ENCODE assay signal across 17 cellular contexts in genomic region chr4:182238355-182238931, GRCh38. TPM values are rescaled to one million over a fixed set of nuclear protein-coding genes. Genes with fewer than 3 reads are reported as not detected.
DNase-seq lines count a peak whose midpoint lies in the region; ATAC-seq and TF ChIP-seq lines count a peak whose summit lies in the region.
"Had no signal": no experiment of that assay in that cellular context is flagged by ENCODE, and none has a peak within 500 bp of the region (broad histone marks: within the 10 kb centered on the region; RNA-seq: fewer than 3 reads in every experiment).

No MANE protein-coding gene starts in this region.

- H4K8ac ChIP-seq in IMR-90 (ENCODE audit: low read depth in 2 of 2, low read length in 2 of 2) (peak overlapping the region; percentile 71 to 75; a peak in 3 of 4 replicates), mesenchymal stem cell (ENCODE audit: low read length) (no peak overlapping the region)

- POLR2A ChIA-PET in IMR-90 (lab: Charles Lee; ENCODE audit: unreplicated experiment) = interaction anchor here (0.6 kb wide), 1 partner anchor 41 kb away, joined by 3 read pairs; no protein-coding TSS in a partner anchor

- H2BK120ac ChIP-seq in IMR-90 (ENCODE audit: low read depth, low read length) = peak overlapping the region; percentile 87
- no peak overlapping the region for H2BK120ac ChIP-seq in mesenchymal stem cell (ENCODE audit: low read depth, low read length)

- H3K56ac ChIP-seq in IMR-90 (ENCODE audit: extremely low read depth, insufficient read depth, low read length) = no peak overlapping the region

- 0 out of 4 replicates have a peak, but pooled peaks cover 0 to 4% of the 10 kb centered on the region in 2 experiments for H3K79me1 ChIP-seq in IMR-90 (ENCODE audit: low read depth in 1 of 2, low read length in 2 of 2)
- peaks cover 14% of the 10 kb centered on the region for H3K79me1 ChIP-seq in mesenchymal stem cell (replicated peaks; ENCODE audit: low read length, poor library complexity, severe bottlenecking)

- H4K91ac ChIP-seq in IMR-90 (ENCODE audit: insufficient read depth, low read depth, low read length) (peak overlapping the region; percentile 37; the same call in 1 of the 2 replicates), mesenchymal stem cell (ENCODE audit: low read length) (no peak overlapping the region)

- H3K9me1 ChIP-seq in IMR-90 (ENCODE audit: insufficient read depth, low read length) = peaks cover 11% of the 10 kb centered on the region

- H3K18ac ChIP-seq in IMR-90 (ENCODE audit: low read depth, low read length) (peak overlapping the region; percentile 15), mesenchymal stem cell (ENCODE audit: low read depth in 1 of 2, low read length in 2 of 2) (no peak overlapping the region)

- H2AK5ac ChIP-seq in IMR-90 (ENCODE audit: low read depth, low read length) (peak overlapping the region; percentile 40; the same call in 1 of the 2 replicates), mesenchymal stem cell (ENCODE audit: low read length, severe bottlenecking) (peak overlapping the region; percentile 7)

- BruUV-seq in IMR-90 (replicated peaks; lab: Mats Ljungman, UMichigan) = no TSS peak

- intact Hi-C loops in IMR-90 (cut with micrococcal nuclease) = loop anchor here (5.0 to 10.0 kb wide), 2 partner anchors 209 to 1756 kb away; no protein-coding TSS in a partner anchor

- ATAC-seq in IMR-90 (ENCODE audit: low read depth) (0 out of 2 replicates have a peak, but pooled peaks have one; percentile 1), GM19328 (IDR thresholded peaks at IDR 0.05; ENCODE audit: unreplicated experiment) (no peak)
- ATAC-seq in natural killer cell treated with Interleukin-12 subunit alpha and Interleukin-12 subunit beta and Interleukin-15 and Interleukin-18, amount 100 ng/mL, for 72 hours = no peak

- TF ChIP-seq RAD21 in IMR-90 (IDR thresholded peaks at IDR 0.05; ENCODE audit: low read length) = no peak

- H2AFZ ChIP-seq in ACC112 (ENCODE audit: low read length, unreplicated experiment) (no peak overlapping the region), IMR-90 (replicated peaks; ENCODE audit: low read length, poor library complexity) (no peak overlapping the region), mesenchymal stem cell (ENCODE audit: low read depth, low read length) (no peak overlapping the region)

- CTCF ChIA-PET in IMR-90 (lab: Yijun Ruan, JAX) = no interaction called here

- peak overlapping the region; percentile 41 for H3K4me2 ChIP-seq in IMR-90 (ENCODE audit: low read depth, low read length)
- H3K4me2 ChIP-seq in mesenchymal stem cell (ENCODE audit: low read length, poor library complexity, severe bottlenecking) = peak overlapping the region; percentile 35

- H3K27me3 ChIP-seq in ACC112 (ENCODE audit: insufficient read depth, low read length) (no peaks in the 10 kb centered on the region), IMR-90 (ENCODE audit: control insufficient read depth, insufficient read depth, low read length) (no peaks in the 10 kb centered on the region), mesenchymal stem cell (ENCODE audit: control insufficient read depth in 1 of 2, insufficient read depth in 1 of 2, low read length in 2 of 2) (no peaks in the 10 kb centered on the region)
- H3K27me3 ChIP-seq: testis had no signal

- peak overlapping the region; percentile 98 for H2BK15ac ChIP-seq in IMR-90 (ENCODE audit: low read depth, low read length)
- H2BK15ac ChIP-seq in mesenchymal stem cell (ENCODE audit: low read depth, poor library complexity, severe bottlenecking) = no peak overlapping the region

- H3K4me3 Mint-ChIP-seq in natural killer cell treated with Interleukin-12 subunit alpha and Interleukin-12 subunit beta and Interleukin-15 and Interleukin-18, amount 100 ng/mL, for 72 hours = no peak overlapping the region
- H3K4me3 Mint-ChIP-seq: activated naive CD4-positive, alpha-beta T cell treated with anti-CD3 and anti-CD28 coated beads, Interleukin-2, amount 50 U/mL, for 24 hours had no signal

- H3K4ac ChIP-seq in IMR-90 (ENCODE audit: low read depth, low read length) = peak overlapping the region; percentile 62
- H3K4ac ChIP-seq in mesenchymal stem cell (ENCODE audit: low read depth in 1 of 2, low read length in 2 of 2) = no peak overlapping the region

- H3K9me3 ChIP-seq in IMR-90 (ENCODE audit: control insufficient read depth, insufficient read depth, low read length) (no peaks in the 10 kb centered on the region), mesenchymal stem cell (ENCODE audit: control insufficient read depth, low read length) (no peaks in the 10 kb centered on the region)
- H3K9me3 ChIP-seq: testis had no signal

- no peak overlapping the region for H2BK12ac ChIP-seq in mesenchymal stem cell (ENCODE audit: low read length in 2 of 2)

- peak overlapping the region; percentile 1; the same call in 1 of the 2 replicates for H4K5ac ChIP-seq in IMR-90 (ENCODE audit: low read depth, low read length)

- H3K9ac ChIP-seq in IMR-90 (ENCODE audit: low read depth, low read length) (no peak overlapping the region), mesenchymal stem cell (ENCODE audit: low read length) (no peak overlapping the region)

- H3K4me1 ChIP-seq in ACC112 (ENCODE audit: control insufficient read depth, insufficient read depth, low read length, unreplicated experiment) (peaks cover 34% of the 10 kb centered on the region), IMR-90 (ENCODE audit: control insufficient read depth, insufficient read depth, low read length) (peaks cover 19% of the 10 kb centered on the region), mesenchymal stem cell (ENCODE audit: control insufficient read depth, insufficient read depth, low read depth, low read length) (peaks cover 13% of the 10 kb centered on the region)
- H3K4me1 ChIP-seq: testis had no signal

- H2BK20ac ChIP-seq in IMR-90 (ENCODE audit: low read depth, low read length) = peak overlapping the region; percentile 60; the same call in 1 of the 2 replicates

- H3K36me3 Mint-ChIP-seq in natural killer cell treated with Interleukin-12 subunit alpha and Interleukin-12 subunit beta and Interleukin-15 and Interleukin-18, amount 100 ng/mL, for 72 hours = peaks cover 4% of the 10 kb centered on the region
- H3K36me3 Mint-ChIP-seq: activated naive CD4-positive, alpha-beta T cell treated with anti-CD3 and anti-CD28 coated beads, Interleukin-2, amount 50 U/mL, for 24 hours had no signal

- H3K9me3 Mint-ChIP-seq in natural killer cell treated with Interleukin-12 subunit alpha and Interleukin-12 subunit beta and Interleukin-15 and Interleukin-18, amount 100 ng/mL, for 72 hours = peaks cover 15% of the 10 kb centered on the region
- H3K9me3 Mint-ChIP-seq: activated naive CD4-positive, alpha-beta T cell treated with anti-CD3 and anti-CD28 coated beads, Interleukin-2, amount 50 U/mL, for 24 hours had no signal

- H2BK5ac ChIP-seq in IMR-90 (ENCODE audit: low read depth, low read length, poor library complexity, severe bottlenecking) (peak overlapping the region; percentile 48), mesenchymal stem cell (ENCODE audit: low read depth, low read length, poor library complexity, severe bottlenecking) (no peak overlapping the region)

- H3K4me3 ChIP-seq in ACC112 (ENCODE audit: low read depth, low read length) (no peak overlapping the region), IMR-90 (ENCODE audit: insufficient read depth, low read depth, low read length) (no peak overlapping the region), astrocyte of the cerebellum (ENCODE audit: low read depth, low read length) (no peak overlapping the region), mesenchymal stem cell (ENCODE audit: insufficient read depth in 1 of 2, low read depth in 1 of 2, low read length in 2 of 2) (no peak overlapping the region)
- H3K4me3 ChIP-seq: testis had no signal

- no peaks in the 10 kb centered on the region for H3K79me2 ChIP-seq in ACC112 (ENCODE audit: control insufficient read depth, insufficient read depth, low read length, unreplicated experiment)

- peak overlapping the region; percentile 1; the same call in 1 of the 2 replicates for H3K14ac ChIP-seq in IMR-90 (replicated peaks; ENCODE audit: low read depth, low read length)
- no peak overlapping the region for H3K14ac ChIP-seq in mesenchymal stem cell (ENCODE audit: low read length in 2 of 2)

- 17% methylated on average over 2 of the region's 9 CpGs; no CpG with 5 or more reads in 1 of the 2 experiments for WGBS in IMR-90 (ENCODE audit: extremely low coverage in 2 of 2, insufficient read length in 1 of 2), 2 experiments
- WGBS in mesenchymal stem cell = 33% methylated on average over 5 of the region's 9 CpGs

- no peaks in the 10 kb centered on the region for H4K20me1 ChIP-seq in IMR-90 (ENCODE audit: insufficient read depth, low read length)

- DNase-seq in IMR-90 (peak; percentile 48), astrocyte of the cerebellum (ENCODE audit: low read depth) (peak; percentile 18), mesenchymal stem cell (no peak)
- no peak for DNase-seq in stimulated activated CD4-positive, alpha-beta T cell treated with anti-CD3 and anti-CD28 coated beads, Interleukin-4, amount 100 ng/mL, for 24 hours
- no peak for DNase-seq in activated effector memory CD4-positive, alpha-beta T cell treated with anti-CD3 and anti-CD28 coated beads, Interleukin-2, amount 50 U/mL, for 16 hours
- DNase-seq in natural killer cell treated with Interleukin-12 subunit alpha and Interleukin-12 subunit beta and Interleukin-15 and Interleukin-18, amount 100 ng/mL, for 72 hours (ENCODE audit: low spot score) = no peak
- DNase-seq: activated CD4-positive, CD25-positive, alpha-beta regulatory T cell treated with anti-CD3 and anti-CD28 coated beads, Interleukin-2, amount 50 U/mL, for 72 hours; activated CD8-positive, alpha-beta memory T cell treated with anti-CD3 and anti-CD28 coated beads, Interleukin-2, amount 50 U/mL, for 4 hours; cerebellar nuclear complex; GDM1; NCI-H2081; NCI-H82; testis had no signal

- H3K27ac Mint-ChIP-seq in natural killer cell treated with Interleukin-12 subunit alpha and Interleukin-12 subunit beta and Interleukin-15 and Interleukin-18, amount 100 ng/mL, for 72 hours = no peak overlapping the region
- H3K27ac Mint-ChIP-seq: activated naive CD4-positive, alpha-beta T cell treated with anti-CD3 and anti-CD28 coated beads, Interleukin-2, amount 50 U/mL, for 24 hours had no signal

- H3K27ac ChIP-seq in ACC112 (ENCODE audit: low read depth, low read length) = peak overlapping the region; percentile 44
- H3K27ac ChIP-seq in IMR-90 (ENCODE audit: insufficient read depth, low read length) = peak overlapping the region; percentile 6; the same call in 1 of the 2 replicates
- H3K27ac ChIP-seq in mesenchymal stem cell (ENCODE audit: low read length, poor library complexity, severe bottlenecking) = peak overlapping the region; percentile 79
- H3K27ac ChIP-seq: testis had no signal

- dilution Hi-C loops in IMR-90 (cut with HindIII; ENCODE audit: low sequenced_read_pairs, unreplicated experiment) = no loop called here

- no peak for TF ChIP-seq CTCF in IMR-90 (conservative IDR thresholded peaks at IDR 0.05; ENCODE audit: low read depth, low read length)
- TF ChIP-seq CTCF in astrocyte of the cerebellum (IDR thresholded peaks at IDR 0.05; ENCODE audit: low read depth, low read length, missing control alignments) = no peak

- H3K36me3 ChIP-seq in ACC112 (ENCODE audit: insufficient read depth, low read length) (no peaks in the 10 kb centered on the region), IMR-90 (ENCODE audit: control insufficient read depth, insufficient read depth, low read length) (no peaks in the 10 kb centered on the region), mesenchymal stem cell (ENCODE audit: control insufficient read depth in 1 of 2, insufficient read depth in 2 of 2, low read depth in 1 of 2, low read length in 2 of 2) (no peaks in the 10 kb centered on the region)

- H3K23ac ChIP-seq in IMR-90 (ENCODE audit: low read depth, low read length) (no peak overlapping the region), mesenchymal stem cell (ENCODE audit: low read length in 2 of 2) (no peak overlapping the region)

- no peaks in the 10 kb centered on the region for H3K4me1 Mint-ChIP-seq in natural killer cell treated with Interleukin-12 subunit alpha and Interleukin-12 subunit beta and Interleukin-15 and Interleukin-18, amount 100 ng/mL, for 72 hours (ENCODE audit: low read depth in 2 of 2)
- H3K4me1 Mint-ChIP-seq: activated naive CD4-positive, alpha-beta T cell treated with anti-CD3 and anti-CD28 coated beads, Interleukin-2, amount 50 U/mL, for 24 hours had no signal

- H2AK9ac ChIP-seq in IMR-90 (replicated peaks; ENCODE audit: low read depth, low read length, poor library complexity) = no peak overlapping the region

- in situ Hi-C loops in IMR-90 (cut with MboI; ENCODE audit: low sequenced_read_pairs) (no loop called here), astrocyte of the cerebellum (cut with HindIII; ENCODE audit: low sequenced_read_pairs) (no loop called here)

- no peak for TF ChIP-seq POLR2A in IMR-90 (IDR thresholded peaks at IDR 0.05; ENCODE audit: low read depth, low read length)

- no peaks in the 10 kb centered on the region for H3K27me3 Mint-ChIP-seq in natural killer cell treated with Interleukin-12 subunit alpha and Interleukin-12 subunit beta and Interleukin-15 and Interleukin-18, amount 100 ng/mL, for 72 hours

RNA-seq across cellular contexts. Expression of gene TENM3, which starts 4.8 kb away (rescaled TPM):
- total RNA-seq in IMR-90 (2012; rRNA removed) = 127 and 173 TPM in 2 replicates
- polyA plus RNA-seq in IMR-90 (2012; rRNA removed) = 29.9 and 31.3 TPM in 2 replicates
- polyA plus RNA-seq in IMR-90 (2012; cell fraction: cytosol; rRNA removed) = 17.3 and 27.4 TPM in 2 replicates
- polyA plus RNA-seq in IMR-90 (2012; cell fraction: nucleus; rRNA removed; ENCODE audit: low replicate concordance) = 22.0 and 26.1 TPM in 2 replicates
- polyA plus RNA-seq in mesenchymal stem cell (2013, experiment 1 of 2) = 0.22 TPM
- 0.30 TPM for polyA plus RNA-seq in mesenchymal stem cell (2013, experiment 2 of 2)
- not detected for total RNA-seq in natural killer cell treated with Interleukin-12 subunit alpha and Interleukin-12 subunit beta and Interleukin-15 and Interleukin-18, amount 100 ng/mL, for 72 hours
- total RNA-seq: T-helper 1 cell treated with Interleukin-12 subunit alpha and Interleukin-12 subunit beta and Interleukin-4 antibody, amounts not matched to agents 30 ng/mL and 1 ng/mL, for 36 hours had no signal

Comparison
In these comparisons a context has a peak if more than half of its experiments do, and no peak if none do; other contexts are left out.
1. H3K27ac ChIP-seq: peak in every context shown above with its lines; median percentile 79 in mesenchymal stem cell; 44 in ACC112; 6 in IMR-90.
2. DNase-seq: peak in IMR-90 (single experiment) and astrocyte of the cerebellum (single experiment); none in mesenchymal stem cell (single experiment), stimulated activated CD4-positive, alpha-beta T cell treated with anti-CD3 and anti-CD28 coated beads, Interleukin-4, amount 100 ng/mL, for 24 hours (single experiment), activated effector memory CD4-positive, alpha-beta T cell treated with anti-CD3 and anti-CD28 coated beads, Interleukin-2, amount 50 U/mL, for 16 hours (single experiment) and natural killer cell treated with Interleukin-12 subunit alpha and Interleukin-12 subunit beta and Interleukin-15 and Interleukin-18, amount 100 ng/mL, for 72 hours (single experiment).
3. RNA of gene TENM3, which starts 4.8 kb away (total RNA-seq): 127 to 173 TPM in IMR-90; not detected in natural killer cell treated with Interleukin-12 subunit alpha and Interleukin-12 subunit beta and Interleukin-15 and Interleukin-18, amount 100 ng/mL, for 72 hours; every median in the first group is over 100 times any median in the second.